Comparison of ENCODE assay signal across 1 cellular context in the genomic region with DNA sequence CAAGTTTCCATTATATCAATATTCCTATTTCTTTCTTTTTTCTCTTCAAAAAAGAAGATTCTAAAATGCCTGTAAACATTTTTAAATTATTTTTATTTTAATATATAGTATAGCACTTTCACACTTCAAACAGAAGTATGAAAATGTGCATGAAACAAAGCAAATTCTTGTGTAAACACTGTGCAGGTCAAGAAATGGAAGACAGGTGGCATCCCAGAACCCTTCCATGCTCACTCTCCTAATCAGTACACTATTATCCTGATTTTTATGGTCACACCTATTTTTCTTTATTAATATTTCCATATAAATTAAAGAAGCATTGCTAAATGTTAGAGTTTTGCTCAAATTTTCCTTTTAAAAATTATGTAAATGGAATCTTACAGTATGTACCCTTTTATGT.
TF ChIP-seq lines count a peak whose summit lies in the region.

No MANE protein-coding gene starts in this region.

TF ChIP-seq in Ishikawa, 13 proteins besides CTCF, POLR2A, EP300 and RAD21 (continued from another document):
- TF ChIP-seq, protein P1, sequence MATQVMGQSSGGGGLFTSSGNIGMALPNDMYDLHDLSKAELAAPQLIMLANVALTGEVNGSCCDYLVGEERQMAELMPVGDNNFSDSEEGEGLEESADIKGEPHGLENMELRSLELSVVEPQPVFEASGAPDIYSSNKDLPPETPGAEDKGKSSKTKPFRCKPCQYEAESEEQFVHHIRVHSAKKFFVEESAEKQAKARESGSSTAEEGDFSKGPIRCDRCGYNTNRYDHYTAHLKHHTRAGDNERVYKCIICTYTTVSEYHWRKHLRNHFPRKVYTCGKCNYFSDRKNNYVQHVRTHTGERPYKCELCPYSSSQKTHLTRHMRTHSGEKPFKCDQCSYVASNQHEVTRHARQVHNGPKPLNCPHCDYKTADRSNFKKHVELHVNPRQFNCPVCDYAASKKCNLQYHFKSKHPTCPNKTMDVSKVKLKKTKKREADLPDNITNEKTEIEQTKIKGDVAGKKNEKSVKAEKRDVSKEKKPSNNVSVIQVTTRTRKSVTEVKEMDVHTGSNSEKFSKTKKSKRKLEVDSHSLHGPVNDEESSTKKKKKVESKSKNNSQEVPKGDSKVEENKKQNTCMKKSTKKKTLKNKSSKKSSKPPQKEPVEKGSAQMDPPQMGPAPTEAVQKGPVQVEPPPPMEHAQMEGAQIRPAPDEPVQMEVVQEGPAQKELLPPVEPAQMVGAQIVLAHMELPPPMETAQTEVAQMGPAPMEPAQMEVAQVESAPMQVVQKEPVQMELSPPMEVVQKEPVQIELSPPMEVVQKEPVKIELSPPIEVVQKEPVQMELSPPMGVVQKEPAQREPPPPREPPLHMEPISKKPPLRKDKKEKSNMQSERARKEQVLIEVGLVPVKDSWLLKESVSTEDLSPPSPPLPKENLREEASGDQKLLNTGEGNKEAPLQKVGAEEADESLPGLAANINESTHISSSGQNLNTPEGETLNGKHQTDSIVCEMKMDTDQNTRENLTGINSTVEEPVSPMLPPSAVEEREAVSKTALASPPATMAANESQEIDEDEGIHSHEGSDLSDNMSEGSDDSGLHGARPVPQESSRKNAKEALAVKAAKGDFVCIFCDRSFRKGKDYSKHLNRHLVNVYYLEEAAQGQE (IDR thresholded peaks at IDR 0.05; ENCODE audit: low read depth), result no peak
- TF ChIP-seq, protein P2, sequence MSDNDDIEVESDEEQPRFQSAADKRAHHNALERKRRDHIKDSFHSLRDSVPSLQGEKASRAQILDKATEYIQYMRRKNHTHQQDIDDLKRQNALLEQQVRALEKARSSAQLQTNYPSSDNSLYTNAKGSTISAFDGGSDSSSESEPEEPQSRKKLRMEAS (IDR thresholded peaks at IDR 0.05), result no peak
- no peak for TF ChIP-seq NFIC (IDR thresholded peaks at IDR 0.05)
- no peak for TF ChIP-seq ZBTB7A (IDR thresholded peaks at IDR 0.05; ENCODE audit: low read depth)
- TF ChIP-seq TCF12 (IDR thresholded peaks at IDR 0.05; ENCODE audit: low read depth), result no peak
